ENCODE assay signal across 8 cellular contexts in the genomic region with DNA sequence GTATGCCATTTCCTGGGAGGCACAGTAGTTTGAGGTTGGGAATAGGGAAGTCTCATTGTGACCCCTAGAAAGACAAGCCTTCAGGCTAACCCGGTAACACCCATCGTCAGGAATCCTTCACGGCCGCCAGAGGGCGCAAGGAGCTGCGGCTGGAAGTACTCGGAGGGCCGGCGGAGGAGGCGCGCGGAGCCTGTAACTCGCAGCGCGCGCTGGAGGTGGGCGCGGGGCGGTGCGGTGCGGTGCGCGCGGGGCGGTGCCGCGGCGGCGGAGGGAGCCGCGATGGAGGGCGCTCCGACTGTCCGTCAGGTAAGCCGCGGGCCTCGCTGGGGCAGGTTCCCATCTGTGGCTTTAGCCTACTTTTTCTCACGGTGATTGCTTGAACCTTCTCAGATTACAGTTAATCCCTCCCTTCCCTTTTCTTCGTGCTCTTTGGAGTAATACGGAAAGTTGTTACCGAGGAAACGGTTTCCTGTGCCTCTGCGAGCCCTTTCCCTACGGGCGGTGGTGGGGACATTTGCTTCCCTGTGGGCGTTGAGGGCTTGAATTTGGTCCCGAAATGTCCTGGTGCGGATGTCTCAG. TPM values are rescaled to one million over a fixed set of nuclear protein-coding genes. Genes with fewer than 3 reads are reported as not detected.
DNase-seq lines count a peak whose midpoint lies in the region; ATAC-seq and TF ChIP-seq lines count a peak whose summit lies in the region.

A gene (plus strand): TSS at position 158 of the 579 bp plus-strand sequence. CDS start 122 bp downstream, at position 280.

- peak within 1 kb of the TSS; percentile 74; the same call in 1 of the 2 replicates for H3K27ac Mint-ChIP-seq in GM23338
- H3K27ac Mint-ChIP-seq in naive thymus-derived CD4-positive, alpha-beta T cell = peak within 1 kb of the TSS in 5 of 9 donors; percentile 2 to 41 (median 17)
- peak within 1 kb of the TSS; percentile 84 for H3K27ac Mint-ChIP-seq in stimulated activated memory B cell treated with anti-CD40 and anti-IgM and Interleukin-4, amounts not matched to agents 10 μg/mL and 1 μg/mL and 100 μg/mL, for 72 hours

- H3K4me1 Mint-ChIP-seq in GM23338 = peaks cover 12% of the 10 kb centered on the region
- H3K4me1 Mint-ChIP-seq in naive thymus-derived CD4-positive, alpha-beta T cell = peaks cover 0 to 11% (median 5%) of the 10 kb centered on the region in 7 donors
- peaks cover 33% of the 10 kb centered on the region for H3K4me1 Mint-ChIP-seq in stimulated activated memory B cell treated with anti-CD40 and anti-IgM and Interleukin-4, amounts not matched to agents 10 μg/mL and 1 μg/mL and 100 μg/mL, for 72 hours

- TF ChIP-seq POLR2A in Peyer's patch (IDR thresholded peaks at IDR 0.05) = no peak

- H3K4me1 ChIP-seq in DND-41 (ENCODE audit: insufficient read depth, low read length) = peaks cover 21% of the 10 kb centered on the region
- peaks cover 7% of the 10 kb centered on the region; the same call in 1 of the 2 replicates for H3K4me1 ChIP-seq in GM23338 (ENCODE audit: insufficient read depth)
- H3K4me1 ChIP-seq in Karpas-422 (ENCODE audit: low read length) = peaks cover 7% of the 10 kb centered on the region
- no peaks in the 10 kb centered on the region for H3K4me1 ChIP-seq in Peyer's patch
- H3K4me1 ChIP-seq in naive thymus-derived CD4-positive, alpha-beta T cell (ENCODE audit: control insufficient read depth in 2 of 2, insufficient read depth in 2 of 2, low read length in 2 of 2) = no peaks in the 10 kb centered on the region

- H3K9ac ChIP-seq in DND-41 (ENCODE audit: low read depth, low read length) (peak within 1 kb of the TSS; percentile 65), Karpas-422 (ENCODE audit: low read length) (peak within 1 kb of the TSS; percentile 69)

- H3K9me3 Mint-ChIP-seq in GM23338 = no peaks in the 10 kb centered on the region
- peaks cover 0 to 3% (median 0%) of the 10 kb centered on the region in 11 donors for H3K9me3 Mint-ChIP-seq in naive thymus-derived CD4-positive, alpha-beta T cell
- H3K9me3 Mint-ChIP-seq in stimulated activated memory B cell treated with anti-CD40 and anti-IgM and Interleukin-4, amounts not matched to agents 10 μg/mL and 1 μg/mL and 100 μg/mL, for 72 hours = no peaks in the 10 kb centered on the region

- peak within 1 kb of the TSS; percentile 35 to 74; a peak in 3 of 4 replicates for H3K4me3 ChIP-seq in DND-41 (ENCODE audit: low read depth in 1 of 2, low read length in 2 of 2)
- peak within 1 kb of the TSS; percentile 69 for H3K4me3 ChIP-seq in GM23338
- peak within 1 kb of the TSS; percentile 81 for H3K4me3 ChIP-seq in Karpas-422 (ENCODE audit: low read length)
- H3K4me3 ChIP-seq in Peyer's patch = peak within 1 kb of the TSS; percentile 40 to 70 (median 54)
- H3K4me3 ChIP-seq in fibroblast of mammary gland (ENCODE audit: control insufficient read depth, low read depth, low read length) = peak within 1 kb of the TSS; percentile 73
- peak within 1 kb of the TSS; percentile 72 for H3K4me3 ChIP-seq in naive thymus-derived CD4-positive, alpha-beta T cell (ENCODE audit: low read length)

- POLR2A ChIA-PET in naive thymus-derived CD4-positive, alpha-beta T cell (lab: Charles Lee) = interaction anchor here (0.8 kb wide), 1 partner anchor 347 kb away, joined by 4 read pairs; no protein-coding TSS in a partner anchor

- H4K20me1 ChIP-seq in DND-41 (ENCODE audit: insufficient read depth, low read length) = no peaks in the 10 kb centered on the region
- no peaks in the 10 kb centered on the region for H4K20me1 ChIP-seq in GM23338 (replicated peaks; ENCODE audit: insufficient read depth)
- H4K20me1 ChIP-seq in Karpas-422 (ENCODE audit: insufficient read depth, low read depth, low read length) = no peaks in the 10 kb centered on the region

- no peaks in the 10 kb centered on the region for H3K9me3 ChIP-seq in DND-41 (ENCODE audit: insufficient read depth, low read length, severe bottlenecking)
- no peaks in the 10 kb centered on the region for H3K9me3 ChIP-seq in Karpas-422 (ENCODE audit: low read length)
- H3K9me3 ChIP-seq in Peyer's patch = no peaks in the 10 kb centered on the region
- no peaks in the 10 kb centered on the region for H3K9me3 ChIP-seq in naive thymus-derived CD4-positive, alpha-beta T cell (ENCODE audit: control insufficient read depth in 2 of 3, low read length in 3 of 3)

- H3K4me3 Mint-ChIP-seq in GM23338 = peak within 1 kb of the TSS; percentile 88
- H3K4me3 Mint-ChIP-seq in naive thymus-derived CD4-positive, alpha-beta T cell = peak within 1 kb of the TSS; percentile 72 to 85 (median 80)
- peak within 1 kb of the TSS; percentile 86 for H3K4me3 Mint-ChIP-seq in stimulated activated memory B cell treated with anti-CD40 and anti-IgM and Interleukin-4, amounts not matched to agents 10 μg/mL and 1 μg/mL and 100 μg/mL, for 72 hours

- ATAC-seq in DND-41 (ENCODE audit: insufficient read depth, low read depth) (peak; percentile 98), GM23338 (peak; percentile 99)
- ATAC-seq in naive thymus-derived CD4-positive, alpha-beta T cell = peak; percentile 100
- ATAC-seq in stimulated activated memory B cell treated with anti-CD40 and anti-IgM and Interleukin-4, amounts not matched to agents 10 μg/mL and 1 μg/mL and 100 μg/mL, for 72 hours = peak; percentile 96

- H2AFZ ChIP-seq in DND-41 (ENCODE audit: low read depth, low read length) = peak within 1 kb of the TSS; percentile 90
- H2AFZ ChIP-seq in GM23338 = peak within 1 kb of the TSS; percentile 99
- peak within 1 kb of the TSS; percentile 94 for H2AFZ ChIP-seq in Karpas-422 (ENCODE audit: low read length)

- CTCF ChIA-PET in naive thymus-derived CD4-positive, alpha-beta T cell (lab: Charles Lee) = interaction anchor here (0.6 to 1.8 kb wide), 4 partner anchors 69 to 223 kb away, joined by 4 to 6 read pairs (median 4); no protein-coding TSS in a partner anchor

- H3K9me2 ChIP-seq in GM23338 (ENCODE audit: insufficient read depth) (no peaks in the 10 kb centered on the region), Karpas-422 (replicated peaks; ENCODE audit: insufficient read depth, low read length) (no peaks in the 10 kb centered on the region)

- H3K27me3 Mint-ChIP-seq in GM23338 (ENCODE audit: insufficient read depth, low read depth, poor library complexity) = peaks cover 9% of the 10 kb centered on the region
- peaks cover 0 to 7% (median 4%) of the 10 kb centered on the region in 5 donors for H3K27me3 Mint-ChIP-seq in naive thymus-derived CD4-positive, alpha-beta T cell
- no peaks in the 10 kb centered on the region for H3K27me3 Mint-ChIP-seq in stimulated activated memory B cell treated with anti-CD40 and anti-IgM and Interleukin-4, amounts not matched to agents 10 μg/mL and 1 μg/mL and 100 μg/mL, for 72 hours

- no peaks in the 10 kb centered on the region for H3K79me2 ChIP-seq in DND-41 (ENCODE audit: insufficient read depth, low read length)
- H3K79me2 ChIP-seq in GM23338 (replicated peaks; ENCODE audit: insufficient read depth) = no peaks in the 10 kb centered on the region
- no peaks in the 10 kb centered on the region for H3K79me2 ChIP-seq in Karpas-422 (ENCODE audit: low read length)

- H3K36me3 Mint-ChIP-seq in GM23338 (ENCODE audit: low read depth) = no peaks in the 10 kb centered on the region
- no peaks in the 10 kb centered on the region for H3K36me3 Mint-ChIP-seq in naive thymus-derived CD4-positive, alpha-beta T cell
- no peaks in the 10 kb centered on the region for H3K36me3 Mint-ChIP-seq in stimulated activated memory B cell treated with anti-CD40 and anti-IgM and Interleukin-4, amounts not matched to agents 10 μg/mL and 1 μg/mL and 100 μg/mL, for 72 hours

- no peaks in the 10 kb centered on the region for H3K27me3 ChIP-seq in DND-41 (ENCODE audit: insufficient read depth, low read length, poor library complexity)
- no peaks in the 10 kb centered on the region; the same call in 1 of the 2 replicates for H3K27me3 ChIP-seq in GM23338 (ENCODE audit: insufficient read depth)
- H3K27me3 ChIP-seq in Karpas-422 (ENCODE audit: low read length) = no peaks in the 10 kb centered on the region
- no peaks in the 10 kb centered on the region for H3K27me3 ChIP-seq in Peyer's patch
- no peaks in the 10 kb centered on the region for H3K27me3 ChIP-seq in naive thymus-derived CD4-positive, alpha-beta T cell (ENCODE audit: control insufficient read depth in 2 of 2, insufficient read depth in 2 of 2, low read length in 2 of 2)

- H3K27ac ChIP-seq in DND-41 (ENCODE audit: low read length) = peak within 1 kb of the TSS; percentile 68
- no peak within 1 kb of the TSS for H3K27ac ChIP-seq in GM23338 (ENCODE audit: low read depth)
- H3K27ac ChIP-seq in Karpas-422 (ENCODE audit: low read length) = no peak within 1 kb of the TSS
- H3K27ac ChIP-seq in Peyer's patch = peak within 1 kb of the TSS; percentile 29 to 53 (median 50)
- no peak within 1 kb of the TSS for H3K27ac ChIP-seq in naive thymus-derived CD4-positive, alpha-beta T cell (ENCODE audit: low read depth, low read length)

- no peaks in the 10 kb centered on the region for H3K36me3 ChIP-seq in DND-41 (ENCODE audit: insufficient read depth, low read length)
- H3K36me3 ChIP-seq in GM23338 (ENCODE audit: insufficient read depth) = no peaks in the 10 kb centered on the region
- H3K36me3 ChIP-seq in Karpas-422 (ENCODE audit: insufficient read depth, low read length) = no peaks in the 10 kb centered on the region
- no peaks in the 10 kb centered on the region for H3K36me3 ChIP-seq in Peyer's patch
- no peaks in the 10 kb centered on the region for H3K36me3 ChIP-seq in naive thymus-derived CD4-positive, alpha-beta T cell (ENCODE audit: control insufficient read depth in 2 of 3, insufficient read depth in 3 of 3, low read length in 3 of 3)

- TF ChIP-seq CTCF in DND-41 (IDR thresholded peaks at IDR 0.05; ENCODE audit: borderline replicate concordance, extremely low read depth, low read length, poor library complexity, severe bottlenecking) (peak; percentile 93), GM23338 (conservative IDR thresholded peaks at IDR 0.05; ENCODE audit: low read depth in 2 of 2) (peak; percentile 92 to 93), Peyer's patch (IDR thresholded peaks at IDR 0.05) (peak; percentile 77 to 93 (median 86)), fibroblast of mammary gland (conservative IDR thresholded peaks at IDR 0.05; ENCODE audit: control insufficient read depth, insufficient read depth, low read depth, low read length) (peak; percentile 78)

- intact Hi-C loops in naive thymus-derived CD4-positive, alpha-beta T cell (cut with micrococcal nuclease) = loop anchor here (1.0 to 10.0 kb wide), 11 partner anchors 75 to 1979 kb away; a partner anchor contains a TSS

- H3K4me2 ChIP-seq in DND-41 (ENCODE audit: insufficient read depth, low read length) = peak within 1 kb of the TSS; percentile 82
- H3K4me2 ChIP-seq in GM23338 = peak within 1 kb of the TSS; percentile 85
- peak within 1 kb of the TSS; percentile 79 for H3K4me2 ChIP-seq in Karpas-422 (ENCODE audit: low read depth, low read length, poor library complexity, severe bottlenecking)

- H3F3A ChIP-seq in GM23338 (replicated peaks; ENCODE audit: low read depth) = no peaks in the 10 kb centered on the region; the same call in 1 of the 2 replicates

- DNase-seq in DND-41 (peak; percentile 89), GM23338 (ENCODE audit: low spot score) (peak; percentile 97), Karpas-422 (peak; percentile 96), Peyer's patch (peak; percentile 85 to 94 (median 86)), activated T-helper 1 cell treated with Interleukin-2 at 50 U/mL for 16 hours (ENCODE audit: low read depth) (peak; percentile 73), fibroblast of mammary gland (ENCODE audit: low read depth) (peak; percentile 81)
- DNase-seq in naive thymus-derived CD4-positive, alpha-beta T cell = peak; percentile 70 to 86 (median 83)

RNA-seq across cellular contexts. Expression of the gene that starts here (rescaled TPM):
- total RNA-seq in GM23338 (2014; rRNA removed; shearing (Covaris generic)) = 0.78 and 3.3 TPM in 2 replicates
- 2.6 and 3.6 TPM in 2 replicates for polyA plus RNA-seq in GM23338 (2016; fragmentation: Nextera tagmentation; extraction: Ambion mirVana)
- total RNA-seq in Karpas-422 (2014; rRNA removed; shearing (Covaris generic); ENCODE audit: low replicate concordance) = 1.4 and 4.0 TPM in 2 replicates
- total RNA-seq in Peyer's patch = 10 to 100 TPM; 20.6 to 48.0 (median 30.0) TPM
- total RNA-seq in naive thymus-derived CD4-positive, alpha-beta T cell = under 1 TPM in 4 of 5 experiments, not detected in 1; 0.22 to 0.54 (median 0.28) TPM
- under 1 TPM in 1 of 2 donors, not detected in 1; 0.13 TPM for polyA plus RNA-seq in naive thymus-derived CD4-positive, alpha-beta T cell

Comparison
In these comparisons a context has a peak if more than half of its experiments do, and no peak if none do; other contexts are left out.
1. Peak in DNase-seq, ATAC-seq and H3K4me3 ChIP-seq in naive thymus-derived CD4-positive, alpha-beta T cell; RNA of the gene not detected or under 1 TPM.
2. H3K27ac ChIP-seq: peak in DND-41 (single experiment) and Peyer's patch (4 of 4); none in GM23338 (single experiment), Karpas-422 (single experiment) and naive thymus-derived CD4-positive, alpha-beta T cell (single experiment).
3. H3K27ac Mint-ChIP-seq: peak in every context shown above with its lines; median percentile 84 in stimulated activated memory B cell treated with anti-CD40 and anti-IgM and Interleukin-4, amounts not matched to agents 10 μg/mL and 1 μg/mL and 100 μg/mL, for 72 hours; 74 in GM23338; 17 in naive thymus-derived CD4-positive, alpha-beta T cell.
4. Peak in every context shown above with its lines, with median percentiles within 50 percentile points of each other: ATAC-seq, DNase-seq, H2AFZ ChIP-seq, H3K4me2 ChIP-seq, H3K4me3 ChIP-seq, CTCF ChIP-seq and H3K4me3 Mint-ChIP-seq.